ENCODE assay signal across 1 cellular context in genomic region chr18:10715791-10716190, GRCh38.
TF ChIP-seq lines count a peak whose summit lies in the region.

No MANE protein-coding gene starts in this region.

TF ChIP-seq in HepG2, 621 proteins besides CTCF, POLR2A, EP300 and RAD21 (continued from another document):
- no peak for TF ChIP-seq ZNF703 (CRISPR knock-in tag; IDR thresholded peaks at IDR 0.05; ENCODE audit: borderline replicate concordance)
- TF ChIP-seq ZNF672 (CRISPR knock-in tag; IDR thresholded peaks at IDR 0.05): no peak
- TF ChIP-seq, protein P1, sequence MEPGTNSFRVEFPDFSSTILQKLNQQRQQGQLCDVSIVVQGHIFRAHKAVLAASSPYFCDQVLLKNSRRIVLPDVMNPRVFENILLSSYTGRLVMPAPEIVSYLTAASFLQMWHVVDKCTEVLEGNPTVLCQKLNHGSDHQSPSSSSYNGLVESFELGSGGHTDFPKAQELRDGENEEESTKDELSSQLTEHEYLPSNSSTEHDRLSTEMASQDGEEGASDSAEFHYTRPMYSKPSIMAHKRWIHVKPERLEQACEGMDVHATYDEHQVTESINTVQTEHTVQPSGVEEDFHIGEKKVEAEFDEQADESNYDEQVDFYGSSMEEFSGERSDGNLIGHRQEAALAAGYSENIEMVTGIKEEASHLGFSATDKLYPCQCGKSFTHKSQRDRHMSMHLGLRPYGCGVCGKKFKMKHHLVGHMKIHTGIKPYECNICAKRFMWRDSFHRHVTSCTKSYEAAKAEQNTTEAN (CRISPR knock-in tag; conservative IDR thresholded peaks at IDR 0.05): no peak
- no peak for TF ChIP-seq CC2D1A (CRISPR knock-in tag; IDR thresholded peaks at IDR 0.05)
